Comparison of ENCODE assay signal across 10 cellular contexts in the genomic region with DNA sequence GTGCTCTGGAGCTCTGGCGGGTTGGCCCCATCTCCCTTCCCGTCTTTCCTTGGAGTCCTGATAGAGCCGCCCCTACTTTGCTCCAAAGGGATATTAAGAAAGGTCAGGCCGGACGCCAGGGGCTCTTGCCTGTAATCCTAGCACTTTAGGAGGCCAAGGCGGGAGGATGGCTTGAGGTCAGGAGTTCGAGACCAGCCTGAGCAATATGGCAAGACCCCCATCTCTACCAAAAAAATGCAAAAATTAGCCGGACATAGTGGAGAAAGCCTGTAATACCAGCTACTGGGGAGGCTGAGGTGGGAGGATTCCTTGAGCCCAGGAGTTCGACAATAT. TPM values are rescaled to one million over a fixed set of nuclear protein-coding genes. Genes with fewer than 3 reads are reported as not detected.
DNase-seq lines count a peak whose midpoint lies in the region; ATAC-seq and TF ChIP-seq lines count a peak whose summit lies in the region.
"Had no signal": no experiment of that assay in that cellular context is flagged by ENCODE, and none has a peak within 500 bp of the region (broad histone marks: within the 10 kb centered on the region; RNA-seq: fewer than 3 reads in every experiment).

No MANE protein-coding gene starts in this region.

- in situ Hi-C loops in Panc1 (cut with HindIII; ENCODE audit: low pct_unique_long_range_greater_than_20kb, low sequenced_read_pairs), result no loop called here

- peak overlapping the region in 1 of 8 donors; percentile 59 for H3K27ac Mint-ChIP-seq in CD8-positive, alpha-beta memory T cell
- H3K27ac Mint-ChIP-seq: activated naive CD4-positive, alpha-beta T cell treated with anti-CD3 and anti-CD28 coated beads for 36 hours had no signal

- CTCF ChIA-PET in CD8-positive, alpha-beta memory T cell (lab: Charles Lee), result no interaction called here
- CTCF ChIA-PET in Panc1 (lab: Charles Lee), result interaction anchor here (0.9 kb wide), 1 partner anchor 249 kb away, joined by 3 read pairs; no protein-coding TSS in a partner anchor

- no peak overlapping the region for H3K4me3 ChIP-seq in CD8-positive, alpha-beta memory T cell (ENCODE audit: low read length)
- H3K4me3 ChIP-seq in Panc1 (ENCODE audit: low read depth in 2 of 2, low read length in 2 of 2), result peak overlapping the region; percentile 52 to 58
- H3K4me3 ChIP-seq in esophagus muscularis mucosa, result peak overlapping the region; percentile 52 to 57 (median 54)
- H3K4me3 ChIP-seq in sigmoid colon, result peak overlapping the region in 3 of 4 donors; percentile 44 to 53 (median 45)

- intact Hi-C loops in Panc1 (cut with micrococcal nuclease; ENCODE audit: unreplicated experiment), result no loop called here
- intact Hi-C loops in esophagus muscularis mucosa (cut with DNase I), result no loop called here
- intact Hi-C loops in sigmoid colon (cut with DNase I), result no loop called here

- no TSS peak for BruUV-seq in Panc1 (replicated peaks; lab: Mats Ljungman, UMichigan)

- no peak for DNase-seq in CD8-positive, alpha-beta memory T cell
- DNase-seq in Panc1 (ENCODE audit: low read depth, low spot score) (no peak), esophagus muscularis mucosa (ENCODE audit: extremely low spot score) (no peak), sigmoid colon (no peak), NOMO-1 treated with DMSO at 0.1 percent for 48 hours (lab: John Stamatoyannopoulos, UW; ENCODE audit: unreplicated experiment) (no peak), NCI-H345 (lab: John Stamatoyannopoulos, UW) (no peak), NCI-H524 treated with DMSO at 0.1 percent for 48 hours (lab: John Stamatoyannopoulos, UW) (no peak), COLO668 (lab: John Stamatoyannopoulos, UW; ENCODE audit: unreplicated experiment) (no peak)

- no peak for TF ChIP-seq POLR2A in esophagus muscularis mucosa (IDR thresholded peaks at IDR 0.05; ENCODE audit: low read depth)
- TF ChIP-seq POLR2A in sigmoid colon (IDR thresholded peaks at IDR 0.05), result no peak

- H3K4me1 Mint-ChIP-seq in CD8-positive, alpha-beta memory T cell, result peaks cover 0 to 14% (median 1%) of the 10 kb centered on the region in 3 donors

- POLR2A ChIA-PET in CD8-positive, alpha-beta memory T cell (lab: Charles Lee), result no interaction called here
- POLR2A ChIA-PET in Panc1 (lab: Charles Lee), result no interaction called here

- TF ChIP-seq EP300 in esophagus muscularis mucosa (IDR thresholded peaks at IDR 0.05) (no peak), sigmoid colon (IDR thresholded peaks at IDR 0.05) (no peak)

- H3K4me1 ChIP-seq in CD8-positive, alpha-beta memory T cell (ENCODE audit: insufficient read depth, low read length), result peaks cover 8% of the 10 kb centered on the region
- H3K4me1 ChIP-seq in Panc1 (ENCODE audit: control insufficient read depth, insufficient read depth, low read length) (no peaks in the 10 kb centered on the region), esophagus muscularis mucosa (peaks cover 9 to 27% (median 22%) of the 10 kb centered on the region in 4 donors), sigmoid colon (peaks cover 0 to 23% (median 20%) of the 10 kb centered on the region in 4 donors)

- WGBS in esophagus muscularis mucosa, result 50% methylated on average over 9 of the region's 9 CpGs
- WGBS in sigmoid colon, 2 donors, result 30 to 39% methylated on average over 9 of the region's 9 CpGs

- H3K9me3 Mint-ChIP-seq in CD8-positive, alpha-beta memory T cell, result no peaks in the 10 kb centered on the region
- H3K9me3 Mint-ChIP-seq: activated naive CD4-positive, alpha-beta T cell treated with anti-CD3 and anti-CD28 coated beads for 36 hours had no signal

- no peaks in the 10 kb centered on the region for H3K36me3 Mint-ChIP-seq in CD8-positive, alpha-beta memory T cell

- no peak for ATAC-seq in Panc1

- no peaks in the 10 kb centered on the region for H3K9me3 ChIP-seq in CD8-positive, alpha-beta memory T cell (ENCODE audit: low read length)
- H3K9me3 ChIP-seq in Panc1 (ENCODE audit: control insufficient read depth, insufficient read depth, low read depth, low read length) (no peaks in the 10 kb centered on the region), esophagus muscularis mucosa (no peaks in the 10 kb centered on the region), sigmoid colon (no peaks in the 10 kb centered on the region)

- peaks cover 26% of the 10 kb centered on the region for H3K27me3 ChIP-seq in CD8-positive, alpha-beta memory T cell (ENCODE audit: insufficient read depth, low read length, poor library complexity, severe bottlenecking)
- H3K27me3 ChIP-seq in Panc1 (ENCODE audit: control insufficient read depth, insufficient read depth, low read length) (no peaks in the 10 kb centered on the region), esophagus muscularis mucosa (peaks cover 0 to 87% (median 32%) of the 10 kb centered on the region in 4 donors), sigmoid colon (peaks cover 27 to 85% (median 52%) of the 10 kb centered on the region in 3 donors)

- no peaks in the 10 kb centered on the region for H3K36me3 ChIP-seq in CD8-positive, alpha-beta memory T cell (ENCODE audit: insufficient read depth, low read length)
- H3K36me3 ChIP-seq in Panc1 (ENCODE audit: control insufficient read depth, insufficient read depth, low read length) (no peaks in the 10 kb centered on the region), esophagus muscularis mucosa (no peaks in the 10 kb centered on the region), sigmoid colon (no peaks in the 10 kb centered on the region)

- H3K4me3 Mint-ChIP-seq in CD8-positive, alpha-beta memory T cell, result peak overlapping the region in 4 of 7 donors; percentile 11 to 78 (median 33)
- H3K4me3 Mint-ChIP-seq: activated naive CD4-positive, alpha-beta T cell treated with anti-CD3 and anti-CD28 coated beads for 36 hours had no signal

- peaks cover 46 to 54% of the 10 kb centered on the region in 2 donors for H3K27me3 Mint-ChIP-seq in CD8-positive, alpha-beta memory T cell

- no peak for TF ChIP-seq CTCF in Panc1 (IDR thresholded peaks at IDR 0.05)
- no peak for TF ChIP-seq CTCF in esophagus muscularis mucosa (IDR thresholded peaks at IDR 0.05)
- no peak for TF ChIP-seq CTCF in sigmoid colon (IDR thresholded peaks at IDR 0.05)

- H3K27ac ChIP-seq in CD8-positive, alpha-beta memory T cell (ENCODE audit: low read depth, low read length), result no peak overlapping the region
- H3K27ac ChIP-seq in Panc1 (ENCODE audit: low read length), result no peak overlapping the region
- H3K27ac ChIP-seq in esophagus muscularis mucosa (replicated peaks in 1 of 4), result no peak overlapping the region
- no peak overlapping the region for H3K27ac ChIP-seq in sigmoid colon

RNA-seq across cellular contexts. Expression of a gene that starts 0.3 kb away (rescaled TPM):
- total RNA-seq in CD8-positive, alpha-beta memory T cell, result not detected
- polyA plus RNA-seq in CD8-positive, alpha-beta memory T cell, result not detected
- total RNA-seq in Panc1 (2021; ENCODE audit: unreplicated experiment) (7.2 TPM), esophagus muscularis mucosa (10 to 100 TPM in 2 of 4 donors, 1 to 10 TPM in 2; 6.5 to 19.5 (median 10.3) TPM), sigmoid colon (10 to 100 TPM in 2 of 4 donors, 1 to 10 TPM in 2; 2.5 to 15.0 (median 10.8) TPM)
- 4.9 TPM for polyA plus RNA-seq in Panc1 (2012; ENCODE audit: insufficient read length)
- polyA plus RNA-seq in sigmoid colon, result 10 to 100 TPM in 1 of 3 donors, 1 to 10 TPM in 2; 1.6 to 11.9 (median 4.8) TPM
- total RNA-seq: T-helper 2 cell treated with Interferon-gamma antibody and Interleukin-4, amounts not matched to agents 100 ng/mL and 5 ng/mL, for 36 hours had no signal

RNA-seq across cellular contexts. Expression of a gene that starts 43.0 kb away (rescaled TPM):
- total RNA-seq in CD8-positive, alpha-beta memory T cell, result under 1 TPM in 1 of 2 experiments, not detected in 1; 0.18 TPM
- 0.17 TPM for polyA plus RNA-seq in CD8-positive, alpha-beta memory T cell
- total RNA-seq in Panc1 (2021; ENCODE audit: unreplicated experiment), result 4.4 TPM
- polyA plus RNA-seq in Panc1 (2012; ENCODE audit: insufficient read length), result 6.8 TPM
- total RNA-seq in esophagus muscularis mucosa, result 1 to 10 TPM; 2.5 to 7.1 (median 4.0) TPM
- total RNA-seq in sigmoid colon, result 1 to 10 TPM; 1.6 to 8.7 (median 4.4) TPM
- polyA plus RNA-seq in sigmoid colon, result 1 to 10 TPM in 1 of 3 donors, under 1 TPM in 1, not detected in 1; 0.60 to 1.0 TPM
- total RNA-seq: activated naive CD4-positive, alpha-beta T cell treated with anti-CD3 and anti-CD28 coated beads for 36 hours; T-helper 2 cell treated with Interferon-gamma antibody and Interleukin-4, amounts not matched to agents 100 ng/mL and 5 ng/mL, for 36 hours had no signal

RNA-seq across cellular contexts. Expression of a gene that starts 46.3 kb away (rescaled TPM):
- total RNA-seq in CD8-positive, alpha-beta memory T cell, result 10 to 100 TPM; 29.1 to 31.3 TPM
- polyA plus RNA-seq in CD8-positive, alpha-beta memory T cell, result 17.0 TPM
- total RNA-seq in Panc1 (2021; ENCODE audit: unreplicated experiment) (60.1 TPM), esophagus muscularis mucosa (10 to 100 TPM; 19.1 to 52.5 (median 38.2) TPM), sigmoid colon (10 to 100 TPM; 17.1 to 29.6 (median 26.9) TPM)
- 37.3 TPM for polyA plus RNA-seq in Panc1 (2012; ENCODE audit: insufficient read length)
- polyA plus RNA-seq in sigmoid colon, result 10 to 100 TPM in 1 of 3 donors, 1 to 10 TPM in 2; 5.4 to 28.2 (median 6.2) TPM

RNA-seq across cellular contexts. Expression of a gene that starts 58.6 kb away (rescaled TPM):
- 10 to 100 TPM; 10.9 to 12.4 TPM for total RNA-seq in CD8-positive, alpha-beta memory T cell
- polyA plus RNA-seq in CD8-positive, alpha-beta memory T cell, result 10.0 TPM
- total RNA-seq in Panc1 (2021; ENCODE audit: unreplicated experiment) (11.1 TPM), esophagus muscularis mucosa (1 to 10 TPM; 4.5 to 7.5 (median 5.5) TPM), sigmoid colon (1 to 10 TPM; 3.3 to 7.6 (median 5.8) TPM)
- polyA plus RNA-seq in Panc1 (2012; ENCODE audit: insufficient read length), result 6.5 TPM
- polyA plus RNA-seq in sigmoid colon, result 1 to 10 TPM; 5.1 to 9.4 (median 6.6) TPM

RNA-seq across cellular contexts. Expression of a gene that starts 58.8 kb away (rescaled TPM):
- 100 to 1,000 TPM; 102 to 113 TPM for total RNA-seq in CD8-positive, alpha-beta memory T cell
- polyA plus RNA-seq in CD8-positive, alpha-beta memory T cell, result 130 TPM
- total RNA-seq in Panc1 (2021; ENCODE audit: unreplicated experiment) (124 TPM), esophagus muscularis mucosa (10 to 100 TPM; 43.2 to 51.5 (median 48.6) TPM), sigmoid colon (10 to 100 TPM; 36.8 to 42.4 (median 39.0) TPM)
- 228 TPM for polyA plus RNA-seq in Panc1 (2012; ENCODE audit: insufficient read length)
- polyA plus RNA-seq in sigmoid colon, result 10 to 100 TPM; 34.2 to 86.8 (median 36.0) TPM
